Comparison of ENCODE assay signal across 10 cellular contexts in the genomic region with DNA sequence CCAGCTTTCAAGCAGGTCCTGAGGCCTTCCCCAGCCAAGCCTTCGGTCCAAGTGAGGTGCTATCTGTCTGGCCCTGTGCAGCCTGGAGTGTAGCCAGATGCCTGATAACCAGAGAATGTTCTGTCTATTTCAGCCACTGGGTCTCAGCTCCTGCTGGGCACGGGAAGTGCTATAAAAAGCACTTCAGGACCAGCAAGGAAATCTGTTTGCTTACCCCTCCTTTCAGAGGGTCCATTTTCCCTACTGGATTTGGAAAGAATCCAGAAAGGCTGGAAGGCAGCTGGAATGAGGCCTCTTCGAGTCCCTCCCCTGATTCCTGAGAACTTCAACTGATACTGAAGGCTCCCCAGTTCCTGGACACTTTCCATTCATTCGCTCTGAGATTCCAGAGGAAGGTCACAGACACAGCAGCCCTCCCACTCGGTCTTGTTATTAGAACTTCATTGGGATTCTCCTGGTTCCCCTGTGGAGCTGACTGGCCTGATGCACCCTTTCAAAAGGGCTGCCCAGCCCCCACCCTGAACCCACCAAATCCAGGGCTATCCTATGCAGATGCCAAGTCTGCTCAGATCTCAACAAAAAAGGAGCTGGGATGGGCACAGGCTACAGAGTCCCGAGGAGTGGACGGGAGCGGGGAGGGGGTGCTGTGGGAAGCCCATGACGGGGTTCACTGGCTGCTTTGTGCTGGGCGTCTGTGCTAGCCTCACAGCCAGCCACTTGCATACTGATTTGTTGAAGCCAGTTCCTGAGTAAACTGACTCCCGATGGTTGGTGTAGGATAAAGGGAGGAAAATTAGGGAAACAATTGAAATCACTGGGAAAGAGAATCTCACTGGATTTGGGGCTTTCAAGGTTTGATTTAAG.
A peak's percentile ranks its signal among the peaks of the same experiment; 100 is the strongest.
DNase-seq lines count a peak whose midpoint lies in the region; ATAC-seq and TF ChIP-seq lines count a peak whose summit lies in the region.
"Had no signal": no experiment of that assay in that cellular context is flagged by ENCODE, and none has a peak within 500 bp of the region (broad histone marks: within the 10 kb centered on the region; RNA-seq: fewer than 3 reads in every experiment).

No MANE protein-coding gene starts in this region.

- CTCF ChIA-PET in RWPE1 (lab: Yijun Ruan, JAX): interaction anchor here (0.6 kb wide), 1 partner anchor 441 kb away, joined by 3 read pairs; no protein-coding TSS in a partner anchor

- no peaks in the 10 kb centered on the region for H3K9me3 Mint-ChIP-seq in osteocyte (ENCODE audit: unreplicated experiment)
- H3K9me3 Mint-ChIP-seq in endothelial cell (ENCODE audit: unreplicated experiment): no peaks in the 10 kb centered on the region
- H3K9me3 Mint-ChIP-seq: activated naive CD4-positive, alpha-beta T cell treated with anti-CD3 and anti-CD28 coated beads, Interleukin-2, amount 10 ng/mL, durations not matched to agents 7 days and 5 days had no signal

- no peak for ATAC-seq in GM21367 (IDR thresholded peaks at IDR 0.05; ENCODE audit: unreplicated experiment)

- H3K4me3 Mint-ChIP-seq in osteocyte (ENCODE audit: unreplicated experiment): no peak overlapping the region
- H3K4me3 Mint-ChIP-seq in endothelial cell (ENCODE audit: unreplicated experiment): no peak overlapping the region
- H3K4me3 Mint-ChIP-seq: activated naive CD4-positive, alpha-beta T cell treated with anti-CD3 and anti-CD28 coated beads, Interleukin-2, amount 10 ng/mL, durations not matched to agents 7 days and 5 days had no signal

- no peak overlapping the region for H3K4me3 ChIP-seq in fibroblast of villous mesenchyme (ENCODE audit: low read depth, low read length)

- DNase-seq in EL (peak; percentile 11), RWPE1 (ENCODE audit: low spot score) (no peak), fibroblast of villous mesenchyme (ENCODE audit: low read depth) (peak; percentile 94), osteocyte (ENCODE audit: extremely low spot score, unreplicated experiment) (no peak), H4 (ENCODE audit: low spot score) (no peak), endothelial cell (ENCODE audit: low spot score) (no peak), SW 1271 (lab: John Stamatoyannopoulos, UW) (no peak)
- DNase-seq: activated naive CD4-positive, alpha-beta T cell treated with anti-CD3 and anti-CD28 coated beads, Interleukin-2, amount 10 ng/mL, durations not matched to agents 7 days and 5 days; trophoblast cell had no signal

- TF ChIP-seq CTCF in RWPE1 (conservative IDR thresholded peaks at IDR 0.05; ENCODE audit: low read depth) (no peak), fibroblast of villous mesenchyme (IDR thresholded peaks at IDR 0.05; ENCODE audit: insufficient read depth, low read depth, low read length) (no peak), osteocyte (IDR thresholded peaks at IDR 0.05) (no peak), endothelial cell (IDR thresholded peaks at IDR 0.05; ENCODE audit: unreplicated experiment) (no peak)

- H3K27ac ChIP-seq in RWPE1: peak overlapping the region; percentile 48

- peak overlapping the region; percentile 84 for H3K27ac Mint-ChIP-seq in osteocyte (ENCODE audit: unreplicated experiment)
- H3K27ac Mint-ChIP-seq in endothelial cell (ENCODE audit: unreplicated experiment): no peak overlapping the region
- H3K27ac Mint-ChIP-seq: activated naive CD4-positive, alpha-beta T cell treated with anti-CD3 and anti-CD28 coated beads, Interleukin-2, amount 10 ng/mL, durations not matched to agents 7 days and 5 days had no signal

- no peaks in the 10 kb centered on the region for H3K27me3 Mint-ChIP-seq in osteocyte (ENCODE audit: unreplicated experiment)
- peaks cover 2% of the 10 kb centered on the region for H3K27me3 Mint-ChIP-seq in endothelial cell (ENCODE audit: unreplicated experiment)

- H3K36me3 Mint-ChIP-seq in osteocyte (ENCODE audit: unreplicated experiment) (peaks cover 42% of the 10 kb centered on the region), endothelial cell (ENCODE audit: low read depth, unreplicated experiment) (peaks cover 5% of the 10 kb centered on the region)
- H3K36me3 Mint-ChIP-seq: activated naive CD4-positive, alpha-beta T cell treated with anti-CD3 and anti-CD28 coated beads, Interleukin-2, amount 10 ng/mL, durations not matched to agents 7 days and 5 days had no signal

- POLR2A ChIA-PET in RWPE1 (lab: Yijun Ruan, JAX; ENCODE audit: low non-redundant PET): no interaction called here

- H3K4me1 Mint-ChIP-seq in osteocyte (ENCODE audit: unreplicated experiment): peaks cover 43% of the 10 kb centered on the region
- peaks cover 5% of the 10 kb centered on the region for H3K4me1 Mint-ChIP-seq in endothelial cell (ENCODE audit: unreplicated experiment)
- H3K4me1 Mint-ChIP-seq: activated naive CD4-positive, alpha-beta T cell treated with anti-CD3 and anti-CD28 coated beads, Interleukin-2, amount 10 ng/mL, durations not matched to agents 7 days and 5 days had no signal

Comparison
In these comparisons a context has a peak if more than half of its experiments do, and no peak if none do; other contexts are left out.
1. DNase-seq: peak in EL (single experiment) and fibroblast of villous mesenchyme (single experiment); none in RWPE1 (single experiment), osteocyte (single experiment), H4 (single experiment), endothelial cell (single experiment) and SW 1271 (0 of 2).